23 cellular contexts compared by ENCODE assay signal in genomic region chr1:219752645-219753044, GRCh38.
A peak's percentile ranks its signal among the peaks of the same experiment; 100 is the strongest.
DNase-seq lines count a peak whose midpoint lies in the region; ATAC-seq, FAIRE-seq and TF ChIP-seq lines count a peak whose summit lies in the region.
"Had no signal": no experiment of that assay in that cellular context is flagged by ENCODE, and none has a peak within 500 bp of the region (broad histone marks: within the 10 kb centered on the region; RNA-seq: fewer than 3 reads in every experiment).

No MANE protein-coding gene starts in this region.

- TF ChIP-seq POLR2A in A549 (IDR thresholded peaks at IDR 0.05; ENCODE audit: low read length): no peak

- no peak for TF ChIP-seq RAD21 in A549 (conservative IDR thresholded peaks at IDR 0.05 in 1 of 2, IDR thresholded peaks at IDR 0.05 in 1 of 2)

- CTCF ChIA-PET in A549 (lab: Yijun Ruan, JAX): interaction anchor here (0.6 kb wide), 1 partner anchor 282 kb away, joined by 3 read pairs; no protein-coding TSS in a partner anchor
- CTCF ChIA-PET in activated CD8-positive, alpha-beta memory T cell treated with anti-CD3 and anti-CD28 coated beads, Interleukin-2, amount 10 ng/mL, durations not matched to agents 7 days and 5 days (lab: Charles Lee): no interaction called here

- H3K4me3 ChIP-seq in A549 (no peak overlapping the region), cardiac muscle cell (no peak overlapping the region), left ventricle myocardium inferior (no peak overlapping the region)
- H3K4me3 ChIP-seq: GM23338 had no signal

- H3K36me3 Mint-ChIP-seq in activated CD8-positive, alpha-beta memory T cell treated with anti-CD3 and anti-CD28 coated beads, Interleukin-2, amount 10 ng/mL, durations not matched to agents 7 days and 5 days: no peaks in the 10 kb centered on the region
- H3K36me3 Mint-ChIP-seq: CD4-positive, alpha-beta memory T cell had no signal

- DNase-seq in Right ventricle myocardium inferior (ENCODE audit: missing footprints) (no peak), cardiac septum (ENCODE audit: low spot score) (no peak), A549 (ENCODE audit: low read depth in 1 of 2, low spot score in 1 of 2) (no peak), cardiac muscle cell (ENCODE audit: low read depth in 1 of 2, low spot score in 1 of 2) (no peak), left ventricle myocardium inferior (no peak), NCI-H748 (lab: John Stamatoyannopoulos, UW; ENCODE audit: unreplicated experiment) (no peak)
- DNase-seq in activated CD8-positive, alpha-beta memory T cell treated with anti-CD3 and anti-CD28 coated beads, Interleukin-2, amount 10 ng/mL, durations not matched to agents 7 days and 5 days: no peak
- DNase-seq: ACHN; C1 segment of cervical spinal cord; Calu3; CD4-positive, alpha-beta memory T cell; COR-L47; DMS53; DMS79 treated with DMSO at 0.1 percent for 48 hours; GF-D8; H9 had no signal

- no peaks in the 10 kb centered on the region for H3K27me3 Mint-ChIP-seq in activated CD8-positive, alpha-beta memory T cell treated with anti-CD3 and anti-CD28 coated beads, Interleukin-2, amount 10 ng/mL, durations not matched to agents 7 days and 5 days
- H3K27me3 Mint-ChIP-seq: CD4-positive, alpha-beta memory T cell had no signal

- H3K4me1 Mint-ChIP-seq in activated CD8-positive, alpha-beta memory T cell treated with anti-CD3 and anti-CD28 coated beads, Interleukin-2, amount 10 ng/mL, durations not matched to agents 7 days and 5 days: no peaks in the 10 kb centered on the region
- H3K4me1 Mint-ChIP-seq: CD4-positive, alpha-beta memory T cell; GM23338; H9 had no signal

- no peak for FAIRE-seq in A549 (lab: Jason Lieb, UNC)
- FAIRE-seq: A204.1, GM12891, GM18507 had no signal

- no peaks in the 10 kb centered on the region for H3K4me1 ChIP-seq in A549
- peaks cover 63% of the 10 kb centered on the region for H3K4me1 ChIP-seq in cardiac muscle cell (ENCODE audit: low read depth)
- peaks cover 38% of the 10 kb centered on the region for H3K4me1 ChIP-seq in left ventricle myocardium inferior

- POLR2A ChIA-PET in A549 (lab: Yijun Ruan, JAX): no interaction called here

- H3K27ac Mint-ChIP-seq in activated CD8-positive, alpha-beta memory T cell treated with anti-CD3 and anti-CD28 coated beads, Interleukin-2, amount 10 ng/mL, durations not matched to agents 7 days and 5 days: no peak overlapping the region
- H3K27ac Mint-ChIP-seq: CD4-positive, alpha-beta memory T cell; GM23338; H9 had no signal

- H3K9me3 ChIP-seq in A549 (no peaks in the 10 kb centered on the region), cardiac muscle cell (ENCODE audit: low read depth) (no peaks in the 10 kb centered on the region), left ventricle myocardium inferior (replicated peaks) (no peaks in the 10 kb centered on the region)

- H3K4me2 ChIP-seq in A549: no peak overlapping the region
- H3K4me2 ChIP-seq: GM23338 had no signal

- H3K9me3 Mint-ChIP-seq in activated CD8-positive, alpha-beta memory T cell treated with anti-CD3 and anti-CD28 coated beads, Interleukin-2, amount 10 ng/mL, durations not matched to agents 7 days and 5 days (ENCODE audit: low read depth): no peaks in the 10 kb centered on the region
- H3K9me3 Mint-ChIP-seq: GM23338, H9 had no signal

- H3K27ac ChIP-seq in A549 (no peak overlapping the region), cardiac muscle cell (peak overlapping the region; percentile 46), left ventricle myocardium inferior (replicated peaks) (peak overlapping the region; percentile 78)
- H3K27ac ChIP-seq: 22Rv1 had no signal

- no peak for TF ChIP-seq EP300 in A549 (IDR thresholded peaks at IDR 0.05)

- intact Hi-C loops in Right ventricle myocardium inferior (cut with DNase I) (no loop called here), cardiac septum (cut with DNase I) (loop anchor here (5.0 kb wide), 1 partner anchor 80 kb away; no protein-coding TSS in a partner anchor), left ventricle myocardium inferior (cut with micrococcal nuclease) (no loop called here)

- no peak overlapping the region for H3K4me3 Mint-ChIP-seq in activated CD8-positive, alpha-beta memory T cell treated with anti-CD3 and anti-CD28 coated beads, Interleukin-2, amount 10 ng/mL, durations not matched to agents 7 days and 5 days
- H3K4me3 Mint-ChIP-seq: CD4-positive, alpha-beta memory T cell; GM23338; H9 had no signal

- no peaks in the 10 kb centered on the region for H3K27me3 ChIP-seq in cardiac muscle cell
- H3K27me3 ChIP-seq in left ventricle myocardium inferior (ENCODE audit: low read depth): no peaks in the 10 kb centered on the region

- WGBS in A549 (ENCODE audit: missing lambda C conversion rate): 0% methylated on average over 1 of the region's 1 CpG

- no peaks in the 10 kb centered on the region for H3K36me3 ChIP-seq in cardiac muscle cell
- no peaks in the 10 kb centered on the region for H3K36me3 ChIP-seq in left ventricle myocardium inferior

- ATAC-seq in Right ventricle myocardium inferior (peak; percentile 38), A549 (no peak), HG02981 (IDR thresholded peaks at IDR 0.05; ENCODE audit: unreplicated experiment) (no peak)
- no peak for ATAC-seq in activated CD8-positive, alpha-beta memory T cell treated with anti-CD3 and anti-CD28 coated beads, Interleukin-2, amount 10 ng/mL, durations not matched to agents 7 days and 5 days
- ATAC-seq: GM23338, HCT116 had no signal

- TF ChIP-seq CTCF in A549 (IDR thresholded peaks at IDR 0.05) (no peak), cardiac muscle cell (IDR thresholded peaks at IDR 0.05; ENCODE audit: low read depth, low read length) (no peak), left ventricle myocardium inferior (IDR thresholded peaks at IDR 0.05; ENCODE audit: borderline replicate concordance) (no peak)

TF ChIP-seq in A549, 52 proteins besides CTCF, POLR2A, EP300 and RAD21:
- TF ChIP-seq E2F6 (IDR thresholded peaks at IDR 0.05; ENCODE audit: borderline replicate concordance, low read depth) (no peak), MAFK (IDR thresholded peaks at IDR 0.05; ENCODE audit: partially characterized antibody) (peak; percentile 76)

Comparison
In these comparisons a context has a peak if more than half of its experiments do, and no peak if none do; other contexts are left out.
1. H3K27ac ChIP-seq: peak in cardiac muscle cell (single experiment) and left ventricle myocardium inferior (single experiment); none in A549 (0 of 2).